In genomic region chr4:78665216-78665615, GRCh38 we compare ENCODE assay signal across 21 cellular contexts.
DNase-seq lines count a peak whose midpoint lies in the region; ATAC-seq and TF ChIP-seq lines count a peak whose summit lies in the region.
"Had no signal": no experiment of that assay in that cellular context is flagged by ENCODE, and none has a peak within 500 bp of the region (broad histone marks: within the 10 kb centered on the region; RNA-seq: fewer than 3 reads in every experiment).

No MANE protein-coding gene starts in this region.

- peak; percentile 92 for DNase-seq in OCI-M1 (lab: John Stamatoyannopoulos, UW)
- DNase-seq in erythroblast (lab: John Stamatoyannopoulos, UW), result peak; percentile 80 to 91
- DNase-seq in memory B cell (ENCODE audit: low spot score in 2 of 2), result no peak
- DNase-seq in posterior cingulate gyrus, result no peak
- DNase-seq in DMS79 (lab: John Stamatoyannopoulos, UW), result no peak
- DNase-seq: 8988T; ACHN; AML-193; CD4-positive, alpha-beta T cell; CD8-positive, alpha-beta memory T cell; DMS 273 treated with DMSO at 0.1 percent for 48 hours; DMS79 treated with DMSO at 0.1 percent for 48 hours; GF-D8; H9 had no signal

- H3K4me1 Mint-ChIP-seq in memory B cell, result peaks cover 50% of the 10 kb centered on the region

- peak overlapping the region; percentile 15 for H3K27ac Mint-ChIP-seq in memory B cell
- H3K27ac Mint-ChIP-seq: CD4-positive, alpha-beta T cell; CD8-positive, alpha-beta memory T cell; GM23338; H9 had no signal

- H3K4me3 Mint-ChIP-seq in memory B cell, result no peak overlapping the region
- H3K4me3 Mint-ChIP-seq: CD14-positive monocyte; CD4-positive, alpha-beta T cell; CD8-positive, alpha-beta memory T cell; GM23338; H9 had no signal

- no peak overlapping the region for H3K4me2 ChIP-seq in BLaER1
- H3K4me2 ChIP-seq: A549 had no signal

- 0 out of 2 replicates have a peak overlapping the region, but pooled peaks have one; percentile 2 for H3K27ac ChIP-seq in BLaER1
- H3K27ac ChIP-seq: A549 had no signal

- H3K36me3 Mint-ChIP-seq in memory B cell, result no peaks in the 10 kb centered on the region
- H3K36me3 Mint-ChIP-seq: CD8-positive, alpha-beta memory T cell had no signal

- no peak for ATAC-seq in memory B cell (ENCODE audit: low read depth)
- ATAC-seq in HG03439 (IDR thresholded peaks at IDR 0.05; ENCODE audit: unreplicated experiment), result no peak
- ATAC-seq in GM21529 (IDR thresholded peaks at IDR 0.05; ENCODE audit: unreplicated experiment), result no peak
- ATAC-seq: A549, GM23338, HCT116 had no signal

- H4K20me1 ChIP-seq in BLaER1, result no peaks in the 10 kb centered on the region

- peaks cover 91% of the 10 kb centered on the region for H3K4me1 ChIP-seq in BLaER1

- no peak overlapping the region for H3K4me3 ChIP-seq in BLaER1
- H3K4me3 ChIP-seq: A549, GM23338 had no signal

- no peaks in the 10 kb centered on the region for H3K27me3 Mint-ChIP-seq in memory B cell
- H3K27me3 Mint-ChIP-seq: CD4-positive, alpha-beta T cell had no signal

- H3K9ac ChIP-seq in BLaER1, result no peak overlapping the region

- peaks cover 3% of the 10 kb centered on the region; the same call in 1 of the 2 replicates for H3K9me3 ChIP-seq in BLaER1
- H3K9me3 ChIP-seq: A549 had no signal

- H3K9me3 Mint-ChIP-seq in memory B cell, result peaks cover 3% of the 10 kb centered on the region
- H3K9me3 Mint-ChIP-seq: CD4-positive, alpha-beta T cell; GM23338; H9 had no signal

- no peaks in the 10 kb centered on the region for H3K36me3 ChIP-seq in BLaER1

- TF ChIP-seq POLR2A in erythroblast (IDR thresholded peaks at IDR 0.05; ENCODE audit: low read length), result no peak

- no peaks in the 10 kb centered on the region for H3K27me3 ChIP-seq in BLaER1

- intact Hi-C loops in posterior cingulate gyrus (cut with DNase I), result no loop called here

Comparison
In these comparisons a context has a peak if more than half of its experiments do, and no peak if none do; other contexts are left out.
1. DNase-seq: peak in OCI-M1 (single experiment) and erythroblast (2 of 2); none in memory B cell (0 of 2), posterior cingulate gyrus (0 of 10) and DMS79 (single experiment).